ENCODE assay signal across 20 cellular contexts in the genomic region with DNA sequence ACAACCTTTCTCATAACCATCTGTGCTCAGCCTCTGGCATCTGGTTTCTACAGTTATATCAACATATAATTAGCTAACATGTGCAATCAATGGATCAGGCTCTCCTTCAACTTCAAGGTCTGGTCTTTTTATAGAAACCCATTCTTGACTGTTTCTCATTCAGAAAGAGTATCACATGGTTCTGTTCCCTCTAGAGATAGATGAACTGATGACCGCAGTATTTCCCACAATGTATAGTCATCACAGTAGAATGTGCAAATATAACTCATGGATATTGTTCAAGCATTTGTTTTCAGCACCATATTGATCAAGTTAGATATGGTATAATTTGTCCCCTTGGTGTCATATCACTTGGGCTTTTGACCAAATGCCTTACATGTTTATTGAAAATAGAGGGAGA.
"Had no signal": no experiment of that assay in that cellular context is flagged by ENCODE, and none has a peak within 500 bp of the region (broad histone marks: within the 10 kb centered on the region; RNA-seq: fewer than 3 reads in every experiment).

No MANE protein-coding gene starts in this region.

- ATAC-seq: heart left ventricle; naive thymus-derived CD8-positive, alpha-beta T cell; psoas muscle; right lobe of liver had no signal

- H3K36me3 ChIP-seq: esophagus muscularis mucosa, heart left ventricle, neutrophil, right lobe of liver, spleen, stomach, thoracic aorta, transverse colon had no signal

- H3K4me1 ChIP-seq: esophagus muscularis mucosa, heart left ventricle, psoas muscle, right lobe of liver, spleen, stomach, transverse colon had no signal

- FAIRE-seq: endometrium had no signal

- H3K27me3 ChIP-seq: esophagus muscularis mucosa, heart left ventricle, neutrophil, right lobe of liver, spleen, stomach, transverse colon had no signal

- DNase-seq: effector memory CD4-positive, alpha-beta T cell; foreskin melanocyte; heart left ventricle; hippocampal formation; naive thymus-derived CD8-positive, alpha-beta T cell; psoas muscle; retina; right lobe of liver; spleen; stimulated activated CD4-positive, alpha-beta T cell treated with anti-CD3 and anti-CD28 coated beads, Interleukin-15, amount 100 ng/mL, for 24 hours; stimulated activated CD4-positive, alpha-beta T cell treated with anti-CD3 and anti-CD28 coated beads, Interleukin-1b, Interleukin-23, amount 100 ng/mL, for 48 hours; stimulated activated naive CD4-positive, alpha-beta T cell; stomach; substantia nigra; transverse colon had no signal

- H3K9me3 ChIP-seq: esophagus muscularis mucosa, neutrophil, psoas muscle, right lobe of liver, thoracic aorta had no signal

- H3K4me3 ChIP-seq: esophagus muscularis mucosa, heart left ventricle, psoas muscle, right lobe of liver, spleen, stomach, thoracic aorta, transverse colon had no signal

- H3K27ac ChIP-seq: epithelial cell of prostate, esophagus muscularis mucosa, heart left ventricle, neutrophil, psoas muscle, right lobe of liver, spleen, stomach, thoracic aorta, transverse colon had no signal
